In genomic region chr17:75242461-75243042, GRCh38 we compare ENCODE assay signal across 12 cellular contexts. TPM values are rescaled to one million over a fixed set of nuclear protein-coding genes. Genes with fewer than 3 reads are reported as not detected.
DNase-seq lines count a peak whose midpoint lies in the region; ATAC-seq and TF ChIP-seq lines count a peak whose summit lies in the region.
"Had no signal": no experiment of that assay in that cellular context is flagged by ENCODE, and none has a peak within 500 bp of the region (broad histone marks: within the 10 kb centered on the region; RNA-seq: fewer than 3 reads in every experiment).

No MANE protein-coding gene starts in this region.

- H3K4me1 Mint-ChIP-seq in CD14-positive monocyte = peaks cover 51% of the 10 kb centered on the region
- peaks cover 56% of the 10 kb centered on the region for H3K4me1 Mint-ChIP-seq in activated CD8-positive, alpha-beta T cell treated with anti-CD3 and anti-CD28 coated beads for 36 hours (ENCODE audit: low read depth)

- H3K9me3 Mint-ChIP-seq in CD14-positive monocyte = peaks cover 0 to 1% (median 0%) of the 10 kb centered on the region in 7 donors
- no peaks in the 10 kb centered on the region for H3K9me3 Mint-ChIP-seq in activated CD8-positive, alpha-beta T cell treated with anti-CD3 and anti-CD28 coated beads for 36 hours

- peak; percentile 40 for ATAC-seq in GM21723 (IDR thresholded peaks at IDR 0.05; ENCODE audit: unreplicated experiment)
- peak; percentile 48 for ATAC-seq in activated CD8-positive, alpha-beta T cell treated with anti-CD3 and anti-CD28 coated beads for 36 hours
- peak; percentile 47 for ATAC-seq in mucosa of descending colon
- no peak for ATAC-seq in GM18870 (IDR thresholded peaks at IDR 0.05; ENCODE audit: unreplicated experiment)

- H3K4me3 Mint-ChIP-seq in CD14-positive monocyte = peak overlapping the region in 1 of 2 donors; percentile 35
- peak overlapping the region; percentile 16 for H3K4me3 Mint-ChIP-seq in activated CD8-positive, alpha-beta T cell treated with anti-CD3 and anti-CD28 coated beads for 36 hours

- TF ChIP-seq EP300 in sigmoid colon (IDR thresholded peaks at IDR 0.05) = no peak

- H3K27ac Mint-ChIP-seq in CD14-positive monocyte = peak overlapping the region; percentile 57 to 85 (median 73)
- H3K27ac Mint-ChIP-seq in activated CD8-positive, alpha-beta T cell treated with anti-CD3 and anti-CD28 coated beads for 36 hours = peak overlapping the region; percentile 88

- no peak for TF ChIP-seq CTCF in CD14-positive monocyte (IDR thresholded peaks at IDR 0.05)
- no peak for TF ChIP-seq CTCF in activated CD8-positive, alpha-beta T cell treated with anti-CD3 and anti-CD28 coated beads for 36 hours (IDR thresholded peaks at IDR 0.05)
- TF ChIP-seq CTCF in mucosa of descending colon (IDR thresholded peaks at IDR 0.05) = no peak
- no peak for TF ChIP-seq CTCF in sigmoid colon (IDR thresholded peaks at IDR 0.05)

- WGBS in sigmoid colon, 2 donors = 80 to 88% methylated on average over 17 of the region's 17 CpGs

- H3K4me3 ChIP-seq in mucosa of descending colon (no peak overlapping the region), sigmoid colon (no peak overlapping the region)
- H3K4me3 ChIP-seq: testis had no signal

- POLR2A ChIA-PET in activated CD8-positive, alpha-beta T cell treated with anti-CD3 and anti-CD28 coated beads for 36 hours (lab: Charles Lee) = interaction anchor here (1.2 to 6.9 kb wide), 3 partner anchors 14 to 23 kb away, joined by 5 to 50 read pairs (median 6); partner anchors contain the start of genes GGA3 and MRPS7

- intact Hi-C loops in CD14-positive monocyte (cut with micrococcal nuclease) (no loop called here), mucosa of descending colon (cut with DNase I, micrococcal nuclease) (no loop called here), sigmoid colon (cut with DNase I) (no loop called here)
- intact Hi-C loops in activated CD8-positive, alpha-beta T cell treated with anti-CD3 and anti-CD28 coated beads for 36 hours (cut with micrococcal nuclease) = no loop called here

- H3K36me3 ChIP-seq in mucosa of descending colon (ENCODE audit: low read depth) (no peaks in the 10 kb centered on the region), sigmoid colon (peaks cover 36 to 92% (median 76%) of the 10 kb centered on the region in 4 donors)

- TF ChIP-seq POLR2A in sigmoid colon (IDR thresholded peaks at IDR 0.05) = no peak

- CTCF ChIA-PET in activated CD8-positive, alpha-beta T cell treated with anti-CD3 and anti-CD28 coated beads for 36 hours (lab: Charles Lee) = interaction anchor here (1.1 to 6.6 kb wide), 7 partner anchors 7 to 170 kb away, joined by 3 to 75 read pairs (median 53); partner anchors contain the start of genes GGA3, MIF4GD and MRPS7

- no peaks in the 10 kb centered on the region for H3K27me3 Mint-ChIP-seq in CD14-positive monocyte (ENCODE audit: low read depth in 3 of 3)
- no peaks in the 10 kb centered on the region for H3K27me3 Mint-ChIP-seq in activated CD8-positive, alpha-beta T cell treated with anti-CD3 and anti-CD28 coated beads for 36 hours

- no peak for DNase-seq in CD14-positive monocyte (ENCODE audit: low spot score)
- DNase-seq in activated CD8-positive, alpha-beta T cell treated with anti-CD3 and anti-CD28 coated beads for 36 hours = peak; percentile 46
- DNase-seq in mucosa of descending colon = peak in 1 of 3 donors; percentile 66
- DNase-seq in sigmoid colon = no peak
- DNase-seq in amniotic stem cell (lab: John Stamatoyannopoulos, UW) = no peak
- DNase-seq in COLO668 (lab: John Stamatoyannopoulos, UW; ENCODE audit: unreplicated experiment) = no peak
- DNase-seq: DMS153; effector CD8-positive, alpha-beta T cell; NCI-H524; testis had no signal

- H3K36me3 Mint-ChIP-seq in CD14-positive monocyte = peaks cover 83 to 99% of the 10 kb centered on the region in 2 donors
- peaks cover 52% of the 10 kb centered on the region for H3K36me3 Mint-ChIP-seq in activated CD8-positive, alpha-beta T cell treated with anti-CD3 and anti-CD28 coated beads for 36 hours (ENCODE audit: low read depth)

- H3K4me1 ChIP-seq in mucosa of descending colon (ENCODE audit: low read depth) (no peaks in the 10 kb centered on the region), sigmoid colon (no peaks in the 10 kb centered on the region)

- H3K27ac ChIP-seq in sigmoid colon = no peak overlapping the region
- H3K27ac ChIP-seq: testis had no signal

- H3K27me3 ChIP-seq in sigmoid colon = no peaks in the 10 kb centered on the region
- H3K27me3 ChIP-seq: testis had no signal

- H3K9me3 ChIP-seq in mucosa of descending colon = no peaks in the 10 kb centered on the region
- H3K9me3 ChIP-seq in sigmoid colon = no peaks in the 10 kb centered on the region
- H3K9me3 ChIP-seq: testis had no signal

RNA-seq across cellular contexts. Expression of gene GGA3, which starts 18.9 kb away (rescaled TPM):
- polyA plus RNA-seq in CD14-positive monocyte (10 to 100 TPM in 1 of 2 donors, 1 to 10 TPM in 1; 4.3 to 15.7 TPM), sigmoid colon (10 to 100 TPM; 10.2 to 35.8 (median 12.0) TPM)
- 10 to 100 TPM; 65.5 to 65.8 TPM for total RNA-seq in activated CD8-positive, alpha-beta T cell treated with anti-CD3 and anti-CD28 coated beads for 36 hours
- total RNA-seq in mucosa of descending colon (10 to 100 TPM; 45.3 to 54.8 (median 49.3) TPM), sigmoid colon (10 to 100 TPM; 16.0 to 22.1 (median 17.9) TPM)

RNA-seq across cellular contexts. Expression of gene MRPS7, which starts 19.1 kb away (rescaled TPM):
- polyA plus RNA-seq in CD14-positive monocyte (100 to 1,000 TPM; 101 to 122 TPM), sigmoid colon (10 to 100 TPM; 73.3 to 96.4 (median 73.4) TPM)
- 10 to 100 TPM; 76.3 to 80.0 TPM for total RNA-seq in activated CD8-positive, alpha-beta T cell treated with anti-CD3 and anti-CD28 coated beads for 36 hours
- total RNA-seq in mucosa of descending colon (10 to 100 TPM; 46.4 to 64.8 (median 59.5) TPM), sigmoid colon (10 to 100 TPM; 26.6 to 51.5 (median 39.2) TPM)

RNA-seq across cellular contexts. Expression of gene MIF4GD, which starts 28.5 kb away (rescaled TPM):
- polyA plus RNA-seq in CD14-positive monocyte (100 to 1,000 TPM in 1 of 2 donors, 10 to 100 TPM in 1; 80.6 to 103 TPM), sigmoid colon (10 to 100 TPM; 15.0 to 33.5 (median 19.0) TPM)
- total RNA-seq in activated CD8-positive, alpha-beta T cell treated with anti-CD3 and anti-CD28 coated beads for 36 hours = 10 to 100 TPM; 42.4 to 43.8 TPM
- total RNA-seq in mucosa of descending colon (10 to 100 TPM; 17.3 to 21.4 (median 19.1) TPM), sigmoid colon (10 to 100 TPM; 18.1 to 40.7 (median 26.2) TPM)

RNA-seq across cellular contexts. Expression of gene NUP85, which starts 37.1 kb away (rescaled TPM):
- polyA plus RNA-seq in CD14-positive monocyte = 10 to 100 TPM; 36.3 to 38.7 TPM
- 100 to 1,000 TPM; 108 to 116 TPM for total RNA-seq in activated CD8-positive, alpha-beta T cell treated with anti-CD3 and anti-CD28 coated beads for 36 hours
- total RNA-seq in mucosa of descending colon = 10 to 100 TPM; 48.4 to 63.4 (median 62.2) TPM
- 10 to 100 TPM; 21.1 to 32.2 (median 29.7) TPM for total RNA-seq in sigmoid colon
- 10 to 100 TPM; 31.0 to 48.6 (median 42.8) TPM for polyA plus RNA-seq in sigmoid colon

RNA-seq across cellular contexts. Expression of gene SLC25A19, which starts 46.7 kb away (rescaled TPM):
- polyA plus RNA-seq in CD14-positive monocyte (10 to 100 TPM; 14.4 to 18.8 TPM), sigmoid colon (10 to 100 TPM in 2 of 3 donors, 1 to 10 TPM in 1; 5.4 to 20.1 (median 12.0) TPM)
- 10 to 100 TPM; 55.1 to 55.2 TPM for total RNA-seq in activated CD8-positive, alpha-beta T cell treated with anti-CD3 and anti-CD28 coated beads for 36 hours
- total RNA-seq in mucosa of descending colon (10 to 100 TPM; 15.5 to 20.0 (median 15.6) TPM), sigmoid colon (10 to 100 TPM in 3 of 4 donors, 1 to 10 TPM in 1; 8.7 to 19.6 (median 14.7) TPM)
